8 cellular contexts compared by ENCODE assay signal in genomic region chrX:39813631-39814246, GRCh38.
DNase-seq lines count a peak whose midpoint lies in the region; ATAC-seq, FAIRE-seq and TF ChIP-seq lines count a peak whose summit lies in the region.

No MANE protein-coding gene starts in this region.

- ATAC-seq in GM18505 (IDR thresholded peaks at IDR 0.05; ENCODE audit: unreplicated experiment) = no peak

- H3K9me3 ChIP-seq in MG63 = no peaks in the 10 kb centered on the region

- peak overlapping the region; percentile 59 for H3K27ac ChIP-seq in substantia nigra (ENCODE audit: low read depth, low read length, poor library complexity, severe bottlenecking)

- no peaks in the 10 kb centered on the region for H3K36me3 Mint-ChIP-seq in T-helper 2 cell treated with Interferon-gamma antibody and Interleukin-4, amounts not matched to agents 5 μg/mL and 100 μg/mL, for 36 hours (ENCODE audit: low read depth)

- no peak overlapping the region for H3K4me3 Mint-ChIP-seq in T-helper 2 cell treated with Interferon-gamma antibody and Interleukin-4, amounts not matched to agents 5 μg/mL and 100 μg/mL, for 36 hours

- DNase-seq in MG63 (peak; percentile 84), astrocyte of the spinal cord (ENCODE audit: low read depth, low spot score) (peak; percentile 79), substantia nigra (lab: John Stamatoyannopoulos, UW) (peak in 39 of 49 donors; percentile 4 to 87 (median 39)), GM19238 (ENCODE audit: insufficient read length, low spot score) (no peak), cortex of kidney (lab: John Stamatoyannopoulos, UW) (no peak)
- DNase-seq in T-helper 2 cell treated with Interferon-gamma antibody and Interleukin-4, amounts not matched to agents 5 μg/mL and 100 μg/mL, for 36 hours (ENCODE audit: low spot score) = no peak

- H3K27me3 ChIP-seq in MG63 = no peaks in the 10 kb centered on the region

- no peaks in the 10 kb centered on the region for H3K36me3 ChIP-seq in MG63

- in situ Hi-C loops in astrocyte of the spinal cord (cut with HindIII; ENCODE audit: low sequenced_read_pairs) = no loop called here

- no peaks in the 10 kb centered on the region for H3K9me3 Mint-ChIP-seq in T-helper 2 cell treated with Interferon-gamma antibody and Interleukin-4, amounts not matched to agents 5 μg/mL and 100 μg/mL, for 36 hours

- no peaks in the 10 kb centered on the region for H3K27me3 Mint-ChIP-seq in T-helper 2 cell treated with Interferon-gamma antibody and Interleukin-4, amounts not matched to agents 5 μg/mL and 100 μg/mL, for 36 hours (ENCODE audit: low read depth)

- peak; percentile 89 for FAIRE-seq in islet of Langerhans (lab: Jason Lieb, UNC)

- no peak overlapping the region for H3K27ac Mint-ChIP-seq in T-helper 2 cell treated with Interferon-gamma antibody and Interleukin-4, amounts not matched to agents 5 μg/mL and 100 μg/mL, for 36 hours

- no peak for TF ChIP-seq POLR2A in GM18505 (IDR thresholded peaks at IDR 0.05; ENCODE audit: borderline replicate concordance, extremely low read depth, insufficient read depth, insufficient read length)

- TF ChIP-seq CTCF in astrocyte of the spinal cord (IDR thresholded peaks at IDR 0.05; ENCODE audit: low read depth, low read length) = no peak

- peaks cover 21% of the 10 kb centered on the region for H3K4me1 Mint-ChIP-seq in T-helper 2 cell treated with Interferon-gamma antibody and Interleukin-4, amounts not matched to agents 5 μg/mL and 100 μg/mL, for 36 hours (ENCODE audit: low read depth)

- H3K4me3 ChIP-seq in MG63 (no peak overlapping the region), astrocyte of the spinal cord (ENCODE audit: low read depth, low read length) (no peak overlapping the region)

Comparison
In these comparisons a context has a peak if more than half of its experiments do, and no peak if none do; other contexts are left out.
1. DNase-seq: peak in MG63 (single experiment), astrocyte of the spinal cord (single experiment) and substantia nigra (39 of 49); none in GM19238 (single experiment), T-helper 2 cell treated with Interferon-gamma antibody and Interleukin-4, amounts not matched to agents 5 μg/mL and 100 μg/mL, for 36 hours (single experiment) and cortex of kidney (single experiment).